Comparison of ENCODE assay signal across 8 cellular contexts in genomic region chr22:29597871-29598746, GRCh38. TPM values are rescaled to one million over a fixed set of nuclear protein-coding genes. Genes with fewer than 3 reads are reported as not detected.
DNase-seq lines count a peak whose midpoint lies in the region; ATAC-seq and TF ChIP-seq lines count a peak whose summit lies in the region.
"Not testable (repeated sequence)": the region's sequence is repeated elsewhere in the genome, so short reads cannot be mapped to it uniquely, and the experiment has no call there.

No MANE protein-coding gene starts in this region.

- 66% methylated on average over 47 of the region's 58 CpGs for WGBS in hepatocyte (ENCODE audit: low lambda C conversion rate, missing lambda C conversion rate)
- WGBS in mesenchymal stem cell = 80% methylated on average over 52 of the region's 58 CpGs
- 78 to 93% methylated on average over 17 to 24 of the region's 58 CpGs for WGBS in thyroid gland, 2 donors

- TF ChIP-seq CTCF in CD14-positive monocyte (IDR thresholded peaks at IDR 0.05); GM23338 (conservative IDR thresholded peaks at IDR 0.05; ENCODE audit: low read depth in 2 of 2); hepatocyte (IDR thresholded peaks at IDR 0.05; ENCODE audit: poor library complexity); progenitor cell of endocrine pancreas (IDR thresholded peaks at IDR 0.05; ENCODE audit: unreplicated experiment); thyroid gland (IDR thresholded peaks at IDR 0.05): not testable (repeated sequence)

- H3K4me2 ChIP-seq in GM23338 (peak overlapping the region; percentile 77), hepatocyte (peak overlapping the region; percentile 67)
- not testable (repeated sequence) for H3K4me2 ChIP-seq in mesenchymal stem cell (ENCODE audit: low read length, poor library complexity, severe bottlenecking)

- H4K91ac ChIP-seq in mesenchymal stem cell (ENCODE audit: low read length) = not testable (repeated sequence)

- not testable (repeated sequence) for H3K18ac ChIP-seq in mesenchymal stem cell (ENCODE audit: low read depth in 1 of 2, low read length in 2 of 2)

- intact Hi-C loops in CD14-positive monocyte (cut with micrococcal nuclease) = loop anchor here in 1 of 2 donors (10.0 kb wide), 1 partner anchor 487 kb away; the partner anchor contains the start of gene HORMAD2
- intact Hi-C loops in dendritic cell treated with granulocyte-macrophage colony-stimulating factor and Interleukin-4, amounts not matched to agents 40 ng/mL and 50 ng/mL, for 4 days (cut with micrococcal nuclease); thyroid gland (cut with DNase I): not testable (repeated sequence)

- peaks cover 4 to 19% (median 9%) of the 10 kb centered on the region in 7 donors for H3K9me3 Mint-ChIP-seq in CD14-positive monocyte
- not testable (repeated sequence) for H3K9me3 Mint-ChIP-seq in GM23338; dendritic cell treated with granulocyte-macrophage colony-stimulating factor and Interleukin-4, amounts not matched to agents 40 ng/mL and 50 ng/mL, for 4 days; progenitor cell of endocrine pancreas (ENCODE audit: low read depth)

- H2AFZ ChIP-seq in GM23338 = peak overlapping the region; percentile 93
- H2AFZ ChIP-seq in hepatocyte; mesenchymal stem cell (ENCODE audit: low read depth, low read length): not testable (repeated sequence)

- H2AK5ac ChIP-seq in mesenchymal stem cell (ENCODE audit: low read length, severe bottlenecking) = not testable (repeated sequence)

- not testable (repeated sequence) for H3K36me3 Mint-ChIP-seq in CD14-positive monocyte; GM23338 (ENCODE audit: low read depth); dendritic cell treated with granulocyte-macrophage colony-stimulating factor and Interleukin-4, amounts not matched to agents 40 ng/mL and 50 ng/mL, for 4 days (ENCODE audit: low read depth); progenitor cell of endocrine pancreas (ENCODE audit: insufficient read depth)

- not testable (repeated sequence) for DNase-seq in CD14-positive monocyte (ENCODE audit: low spot score); hepatocyte (ENCODE audit: low spot score); mesenchymal stem cell; progenitor cell of endocrine pancreas (ENCODE audit: low spot score, unreplicated experiment)
- DNase-seq in GM23338 (ENCODE audit: low spot score) = peak; percentile 54
- peak; percentile 64 for DNase-seq in T1000 (lab: John Stamatoyannopoulos, UW)
- peak; percentile 15 to 32 for DNase-seq in thyroid gland

- peak; percentile 54 for ATAC-seq in GM23338

- H3K9me2 ChIP-seq in GM23338 (ENCODE audit: insufficient read depth); hepatocyte (replicated peaks; ENCODE audit: insufficient read depth): not testable (repeated sequence)

- H3K4me1 ChIP-seq in GM23338 (ENCODE audit: insufficient read depth); hepatocyte (ENCODE audit: insufficient read depth); mesenchymal stem cell (ENCODE audit: control insufficient read depth, insufficient read depth, low read depth, low read length); thyroid gland: not testable (repeated sequence)

- H3K14ac ChIP-seq in mesenchymal stem cell (ENCODE audit: low read length in 2 of 2) = not testable (repeated sequence)

- not testable (repeated sequence) for H3K79me1 ChIP-seq in mesenchymal stem cell (replicated peaks; ENCODE audit: low read length, poor library complexity, severe bottlenecking)

- not testable (repeated sequence) for H4K20me1 ChIP-seq in GM23338 (replicated peaks; ENCODE audit: insufficient read depth); hepatocyte (ENCODE audit: insufficient read depth, poor library complexity, severe bottlenecking)

- H3K4me3 Mint-ChIP-seq in CD14-positive monocyte (peak overlapping the region in 1 of 2 donors; percentile 90), progenitor cell of endocrine pancreas (ENCODE audit: low read depth) (peak overlapping the region; percentile 16)
- not testable (repeated sequence) for H3K4me3 Mint-ChIP-seq in GM23338; dendritic cell treated with granulocyte-macrophage colony-stimulating factor and Interleukin-4, amounts not matched to agents 40 ng/mL and 50 ng/mL, for 4 days

- H3K4me1 Mint-ChIP-seq in CD14-positive monocyte; GM23338; dendritic cell treated with granulocyte-macrophage colony-stimulating factor and Interleukin-4, amounts not matched to agents 40 ng/mL and 50 ng/mL, for 4 days (ENCODE audit: low read depth); progenitor cell of endocrine pancreas (ENCODE audit: low read depth): not testable (repeated sequence)

- H3K27me3 ChIP-seq in GM23338 (ENCODE audit: insufficient read depth) = peaks cover 31% of the 10 kb centered on the region
- not testable (repeated sequence) for H3K27me3 ChIP-seq in hepatocyte; mesenchymal stem cell (ENCODE audit: control insufficient read depth in 1 of 2, insufficient read depth in 1 of 2, low read length in 2 of 2); thyroid gland

- H3K9me3 ChIP-seq in hepatocyte (ENCODE audit: low read depth); mesenchymal stem cell (ENCODE audit: control insufficient read depth, low read length); thyroid gland: not testable (repeated sequence)

- not testable (repeated sequence) for H3K4ac ChIP-seq in mesenchymal stem cell (ENCODE audit: low read depth in 1 of 2, low read length in 2 of 2)

- H3K9ac ChIP-seq in mesenchymal stem cell (ENCODE audit: low read length) = not testable (repeated sequence)

- H2BK5ac ChIP-seq in mesenchymal stem cell (ENCODE audit: low read depth, low read length, poor library complexity, severe bottlenecking) = not testable (repeated sequence)

- not testable (repeated sequence) for H3K27me3 Mint-ChIP-seq in CD14-positive monocyte (ENCODE audit: low read depth in 3 of 3); GM23338 (ENCODE audit: insufficient read depth, low read depth, poor library complexity); dendritic cell treated with granulocyte-macrophage colony-stimulating factor and Interleukin-4, amounts not matched to agents 40 ng/mL and 50 ng/mL, for 4 days; progenitor cell of endocrine pancreas

- not testable (repeated sequence) for TF ChIP-seq POLR2A in thyroid gland (IDR thresholded peaks at IDR 0.05)

- not testable (repeated sequence) for H2BK120ac ChIP-seq in mesenchymal stem cell (ENCODE audit: low read depth, low read length)

- H3K23ac ChIP-seq in mesenchymal stem cell (ENCODE audit: low read length in 2 of 2) = not testable (repeated sequence)

- peak overlapping the region; percentile 60 for H3K4me3 ChIP-seq in GM23338
- H3K4me3 ChIP-seq in hepatocyte; mesenchymal stem cell (ENCODE audit: insufficient read depth in 1 of 2, low read depth in 1 of 2, low read length in 2 of 2); thyroid gland (replicated peaks in 1 of 3): not testable (repeated sequence)

- peak overlapping the region; percentile 28 for H4K8ac ChIP-seq in mesenchymal stem cell (ENCODE audit: low read length)

- not testable (repeated sequence) for H3K36me3 ChIP-seq in GM23338 (ENCODE audit: insufficient read depth); hepatocyte (replicated peaks; ENCODE audit: insufficient read depth, low read depth); mesenchymal stem cell (ENCODE audit: control insufficient read depth in 1 of 2, insufficient read depth in 2 of 2, low read depth in 1 of 2, low read length in 2 of 2); thyroid gland

- H3K27ac ChIP-seq in GM23338 (ENCODE audit: low read depth); mesenchymal stem cell (ENCODE audit: low read length, poor library complexity, severe bottlenecking); thyroid gland: not testable (repeated sequence)
- peak overlapping the region; percentile 58 for H3K27ac ChIP-seq in hepatocyte

- H3F3A ChIP-seq in GM23338 (replicated peaks; ENCODE audit: low read depth) = not testable (repeated sequence)

- not testable (repeated sequence) for H2BK15ac ChIP-seq in mesenchymal stem cell (ENCODE audit: low read depth, poor library complexity, severe bottlenecking)

- not testable (repeated sequence) for H3K79me2 ChIP-seq in GM23338 (replicated peaks; ENCODE audit: insufficient read depth); hepatocyte

- peak overlapping the region in 5 of 7 donors; percentile 86 to 93 (median 90) for H3K27ac Mint-ChIP-seq in CD14-positive monocyte
- not testable (repeated sequence) for H3K27ac Mint-ChIP-seq in GM23338, progenitor cell of endocrine pancreas
- H3K27ac Mint-ChIP-seq in dendritic cell treated with granulocyte-macrophage colony-stimulating factor and Interleukin-4, amounts not matched to agents 40 ng/mL and 50 ng/mL, for 4 days = peak overlapping the region; percentile 93

- H2BK12ac ChIP-seq in mesenchymal stem cell (ENCODE audit: low read length in 2 of 2) = not testable (repeated sequence)

RNA-seq across cellular contexts. Expression of gene NF2, which starts 5.3 kb away (rescaled TPM):
- 10 to 100 TPM in 1 of 2 donors, 1 to 10 TPM in 1; 7.7 to 15.5 TPM for polyA plus RNA-seq in CD14-positive monocyte
- total RNA-seq in GM23338 (2014; rRNA removed; shearing (Covaris generic)) = 50.6 and 54.5 TPM in 2 replicates
- 14.4 and 15.0 TPM in 2 replicates for polyA plus RNA-seq in GM23338 (2016; fragmentation: Nextera tagmentation; extraction: Ambion mirVana)
- total RNA-seq in hepatocyte = 22.6 and 30.7 TPM in 2 replicates
- 18.5 and 21.5 TPM in 2 replicates for polyA plus RNA-seq in hepatocyte
- polyA plus RNA-seq in mesenchymal stem cell (2013, experiment 1 of 2) = 19.0 TPM
- 18.1 TPM for polyA plus RNA-seq in mesenchymal stem cell (2013, experiment 2 of 2)
- 36.6 and 37.1 TPM in 2 replicates for total RNA-seq in progenitor cell of endocrine pancreas
- 10 to 100 TPM; 37.5 to 65.5 (median 51.6) TPM for total RNA-seq in thyroid gland

RNA-seq across cellular contexts. Expression of gene NIPSNAP1, which starts 17.2 kb away (rescaled TPM):
- 10 to 100 TPM in 1 of 2 donors, 1 to 10 TPM in 1; 9.9 to 10.4 TPM for polyA plus RNA-seq in CD14-positive monocyte
- total RNA-seq in GM23338 (2014; rRNA removed; shearing (Covaris generic)) = 136 and 154 TPM in 2 replicates
- 72.0 and 80.3 TPM in 2 replicates for polyA plus RNA-seq in GM23338 (2016; fragmentation: Nextera tagmentation; extraction: Ambion mirVana)
- total RNA-seq in hepatocyte = 160 and 165 TPM in 2 replicates
- polyA plus RNA-seq in hepatocyte = 132 and 136 TPM in 2 replicates
- polyA plus RNA-seq in mesenchymal stem cell (2013, experiment 1 of 2) = 71.1 TPM
- 70.1 TPM for polyA plus RNA-seq in mesenchymal stem cell (2013, experiment 2 of 2)
- total RNA-seq in progenitor cell of endocrine pancreas = 221 and 222 TPM in 2 replicates
- 10 to 100 TPM; 24.2 to 55.4 (median 39.6) TPM for total RNA-seq in thyroid gland

RNA-seq across cellular contexts. Expression of gene THOC5, which starts 44.6 kb away (rescaled TPM):
- 10 to 100 TPM; 19.6 to 28.2 TPM for polyA plus RNA-seq in CD14-positive monocyte
- total RNA-seq in GM23338 (2014; rRNA removed; shearing (Covaris generic)) = 50.3 and 53.4 TPM in 2 replicates
- 24.3 and 24.6 TPM in 2 replicates for polyA plus RNA-seq in GM23338 (2016; fragmentation: Nextera tagmentation; extraction: Ambion mirVana)
- 26.5 and 27.7 TPM in 2 replicates for total RNA-seq in hepatocyte
- polyA plus RNA-seq in hepatocyte = 21.5 and 23.0 TPM in 2 replicates
- polyA plus RNA-seq in mesenchymal stem cell (2013, experiment 1 of 2) = 32.8 TPM
- polyA plus RNA-seq in mesenchymal stem cell (2013, experiment 2 of 2) = 35.4 TPM
- 72.9 and 80.3 TPM in 2 replicates for total RNA-seq in progenitor cell of endocrine pancreas
- total RNA-seq in thyroid gland = 10 to 100 TPM; 23.9 to 46.6 (median 30.3) TPM
